8 cellular contexts compared by ENCODE assay signal in genomic region chr16:88259538-88259937, GRCh38.
A peak's percentile ranks its signal among the peaks of the same experiment; 100 is the strongest.
DNase-seq lines count a peak whose midpoint lies in the region; FAIRE-seq and TF ChIP-seq lines count a peak whose summit lies in the region.
"Not testable (repeated sequence)": the region's sequence is repeated elsewhere in the genome, so short reads cannot be mapped to it uniquely, and the experiment has no call there.

No MANE protein-coding gene starts in this region.

- not testable (repeated sequence) for H3K14ac ChIP-seq in H1 (ENCODE audit: insufficient read length); mesenchymal stem cell (ENCODE audit: low read length in 2 of 2)

- H2AFZ ChIP-seq in PC-9; astrocyte (ENCODE audit: low read depth, low read length); H1 (ENCODE audit: low read length); mesenchymal stem cell (ENCODE audit: low read depth, low read length): not testable (repeated sequence)

- not testable (repeated sequence) for H4K91ac ChIP-seq in H1 (replicated peaks; ENCODE audit: insufficient read length, low read length); mesenchymal stem cell (ENCODE audit: low read length)

- peak overlapping the region; percentile 43 to 81 (median 69) for H3K4me2 ChIP-seq in BLaER1 treated with 17β-estradiol and CSF1 and Interleukin-3, amounts not matched to agents 10 nM and 100 nM
- H3K4me2 ChIP-seq in PC-9 (peak overlapping the region; percentile 51; the same call in 1 of the 2 replicates), astrocyte (ENCODE audit: low read length) (peak overlapping the region; percentile 26), H1 (ENCODE audit: insufficient read depth in 1 of 2, low read depth in 2 of 2, low read length in 2 of 2) (peak overlapping the region; percentile 17 to 40; a peak in 3 of 4 replicates)
- H3K4me2 ChIP-seq in mesenchymal stem cell (ENCODE audit: low read length, poor library complexity, severe bottlenecking): not testable (repeated sequence)

- H3K4me3 ChIP-seq in BLaER1 treated with 17β-estradiol and CSF1 and Interleukin-3, amounts not matched to agents 10 nM and 100 nM; PC-9; astrocyte (ENCODE audit: insufficient read depth, low read depth, low read length); mesenchymal stem cell (ENCODE audit: insufficient read depth in 1 of 2, low read depth in 1 of 2, low read length in 2 of 2): not testable (repeated sequence)
- peak overlapping the region in 1 of 4 experiments; percentile 19; a peak in 1 of 8 replicates for H3K4me3 ChIP-seq in H1 (ENCODE audit: extremely low read depth in 1 of 4, insufficient read depth in 2 of 4, low read depth in 3 of 4, low read length in 4 of 4)

- not testable (repeated sequence) for H3K23me2 ChIP-seq in H1 (ENCODE audit: low read depth, low read length)

- WGBS in H1 (ENCODE audit: extremely low coverage in 1 of 2, insufficient coverage in 1 of 2, insufficient read length in 1 of 2, insufficient replicate concordance in 2 of 2, low coverage in 1 of 2, low lambda C conversion rate in 2 of 2, missing lambda C conversion rate in 1 of 2), 2 experiments: 60% methylated on average over 10 of the region's 10 CpGs; no CpG with 5 or more reads in 1 of the 2 experiments
- 83% methylated on average over 8 of the region's 10 CpGs for WGBS in mesenchymal stem cell

- BruUV-seq in PC-9 (replicated peaks; lab: Mats Ljungman, UMichigan): not testable (repeated sequence)

- not testable (repeated sequence) for H4K5ac ChIP-seq in H1 (ENCODE audit: insufficient read length, low read depth, low read length)

- not testable (repeated sequence) for TF ChIP-seq CTCF in PC-9 (conservative IDR thresholded peaks at IDR 0.05); astrocyte (IDR thresholded peaks at IDR 0.05; ENCODE audit: insufficient read depth, low read depth, low read length); H1 (IDR thresholded peaks at IDR 0.05; ENCODE audit: control extremely low read depth in 1 of 3, insufficient read depth in 1 of 3, low read depth in 1 of 3, low read length in 3 of 3); neural crest cell (conservative IDR thresholded peaks at IDR 0.05); progenitor cell of endocrine pancreas (IDR thresholded peaks at IDR 0.05; ENCODE audit: unreplicated experiment); type B pancreatic cell (conservative IDR thresholded peaks at IDR 0.05)

- not testable (repeated sequence) for H3K79me2 ChIP-seq in PC-9 (ENCODE audit: low read depth); astrocyte (ENCODE audit: insufficient read depth, low read length); H1 (ENCODE audit: control insufficient read depth in 1 of 2, insufficient read depth in 2 of 2, low read length in 2 of 2)

- H3K23ac ChIP-seq in H1 (ENCODE audit: insufficient read length); mesenchymal stem cell (ENCODE audit: low read length in 2 of 2): not testable (repeated sequence)

- H3K9me2 ChIP-seq in PC-9 (ENCODE audit: insufficient read depth): not testable (repeated sequence)

- CTCF ChIA-PET in PC-9 (lab: Charles Lee); H1 (lab: Charles Lee; ENCODE audit: partially characterized antibody): not testable (repeated sequence)

- not testable (repeated sequence) for TF ChIP-seq EP300 in H1 (IDR thresholded peaks at IDR 0.05; ENCODE audit: borderline replicate concordance in 1 of 2, low read depth in 2 of 2, low read length in 2 of 2)

- not testable (repeated sequence) for FAIRE-seq in astrocyte (lab: Jason Lieb, UNC); H1 (lab: Jason Lieb, UNC)

- H2AK5ac ChIP-seq in H1 (ENCODE audit: low read depth, low read length); mesenchymal stem cell (ENCODE audit: low read length, severe bottlenecking): not testable (repeated sequence)

- H2BK15ac ChIP-seq in H1 (ENCODE audit: low read length): not testable (repeated sequence)
- H2BK15ac ChIP-seq in mesenchymal stem cell (ENCODE audit: low read depth, poor library complexity, severe bottlenecking): peak overlapping the region; percentile 28

- not testable (repeated sequence) for H2BK12ac ChIP-seq in H1 (ENCODE audit: low read depth, low read length)
- H2BK12ac ChIP-seq in mesenchymal stem cell (ENCODE audit: low read length in 2 of 2): peak overlapping the region in 1 of 2 experiments; percentile 72

- not testable (repeated sequence) for H4K20me1 ChIP-seq in BLaER1 treated with 17β-estradiol and CSF1 and Interleukin-3, amounts not matched to agents 10 nM and 100 nM; PC-9 (ENCODE audit: insufficient read depth); astrocyte (ENCODE audit: insufficient read depth, low read length); H1 (replicated peaks in 1 of 2; ENCODE audit: control insufficient read depth in 1 of 2, insufficient read depth in 2 of 2, low read length in 2 of 2)

- H3K27ac Mint-ChIP-seq in astrocyte (ENCODE audit: unreplicated experiment): not testable (repeated sequence)
- H3K27ac Mint-ChIP-seq in neural crest cell (ENCODE audit: unreplicated experiment) (peak overlapping the region; percentile 75), progenitor cell of endocrine pancreas (peak overlapping the region; percentile 93), type B pancreatic cell (peak overlapping the region; percentile 72)

- POLR2A ChIA-PET in PC-9 (lab: Charles Lee; ENCODE audit: unreplicated experiment); H1 (lab: Charles Lee; ENCODE audit: partially characterized antibody): not testable (repeated sequence)

- not testable (repeated sequence) for DNase-seq in PC-9; astrocyte (ENCODE audit: low read depth); H1 (ENCODE audit: low read depth in 1 of 2, low spot score in 2 of 2); mesenchymal stem cell; neural crest cell (ENCODE audit: low read depth, low spot score); progenitor cell of endocrine pancreas (ENCODE audit: low spot score, unreplicated experiment); type B pancreatic cell (ENCODE audit: extremely low spot score, unreplicated experiment)

- H3K4me1 Mint-ChIP-seq in astrocyte (ENCODE audit: low read depth, unreplicated experiment): not testable (repeated sequence)
- H3K4me1 Mint-ChIP-seq in neural crest cell (peaks cover 29% of the 10 kb centered on the region), progenitor cell of endocrine pancreas (ENCODE audit: low read depth) (peaks cover 13% of the 10 kb centered on the region), type B pancreatic cell (ENCODE audit: unreplicated experiment) (peaks cover 13% of the 10 kb centered on the region)

- not testable (repeated sequence) for H3K56ac ChIP-seq in H1 (replicated peaks; ENCODE audit: insufficient read length, low read depth, low read length)

- not testable (repeated sequence) for TF ChIP-seq RAD21 in H1 (IDR thresholded peaks at IDR 0.05 in 1 of 2, conservative IDR thresholded peaks at IDR 0.05 in 1 of 2; ENCODE audit: low read depth in 2 of 2, low read length in 2 of 2)

- H3K9ac ChIP-seq in BLaER1 treated with 17β-estradiol and CSF1 and Interleukin-3, amounts not matched to agents 10 nM and 100 nM: peak overlapping the region in 3 of 11 experiments; percentile 17 to 29 (median 18); a peak in 1 of 22 replicates
- H3K9ac ChIP-seq in astrocyte (ENCODE audit: low read length); H1 (replicated peaks in 1 of 4; ENCODE audit: extremely low read depth in 1 of 4, low read depth in 3 of 4, low read length in 3 of 4); mesenchymal stem cell (ENCODE audit: low read length): not testable (repeated sequence)

- not testable (repeated sequence) for H3K27me3 Mint-ChIP-seq in astrocyte (ENCODE audit: low read depth, unreplicated experiment); neural crest cell (ENCODE audit: low read depth); type B pancreatic cell
- peaks cover 15% of the 10 kb centered on the region for H3K27me3 Mint-ChIP-seq in progenitor cell of endocrine pancreas

- H2BK20ac ChIP-seq in H1 (ENCODE audit: low read length): not testable (repeated sequence)

- not testable (repeated sequence) for TF ChIP-seq POLR2A in H1 (IDR thresholded peaks at IDR 0.05; ENCODE audit: control extremely low read depth in 1 of 2, low read depth in 2 of 2, low read length in 2 of 2)

- H3K36me3 ChIP-seq in BLaER1 treated with 17β-estradiol and CSF1 and Interleukin-3, amounts not matched to agents 10 nM and 100 nM; PC-9 (ENCODE audit: low read depth); astrocyte (ENCODE audit: insufficient read depth, low read length); H1 (ENCODE audit: control insufficient read depth in 2 of 4, insufficient read depth in 4 of 4, low read length in 3 of 4); mesenchymal stem cell (ENCODE audit: control insufficient read depth in 1 of 2, insufficient read depth in 2 of 2, low read depth in 1 of 2, low read length in 2 of 2): not testable (repeated sequence)

- not testable (repeated sequence) for H4K8ac ChIP-seq in H1 (ENCODE audit: extremely low read depth, insufficient read depth, low read length); mesenchymal stem cell (ENCODE audit: low read length)

- H3K18ac ChIP-seq in H1 (ENCODE audit: extremely low read depth, low read length): peak overlapping the region; percentile 32; the same call in 1 of the 2 replicates
- peak overlapping the region in 1 of 2 experiments; percentile 12 for H3K18ac ChIP-seq in mesenchymal stem cell (ENCODE audit: low read depth in 1 of 2, low read length in 2 of 2)

- H2BK120ac ChIP-seq in H1 (replicated peaks; ENCODE audit: low read depth, low read length); mesenchymal stem cell (ENCODE audit: low read depth, low read length): not testable (repeated sequence)

- not testable (repeated sequence) for H3K4me3 Mint-ChIP-seq in astrocyte (ENCODE audit: unreplicated experiment); progenitor cell of endocrine pancreas (ENCODE audit: low read depth)
- H3K4me3 Mint-ChIP-seq in neural crest cell: peak overlapping the region; percentile 41
- H3K4me3 Mint-ChIP-seq in type B pancreatic cell: peak overlapping the region; percentile 57

- H3K4me1 ChIP-seq in BLaER1 treated with 17β-estradiol and CSF1 and Interleukin-3, amounts not matched to agents 10 nM and 100 nM: peaks cover 36 to 55% (median 49%) of the 10 kb centered on the region in 10 experiments
- H3K4me1 ChIP-seq in PC-9 (replicated peaks; ENCODE audit: insufficient read depth): peaks cover 24% of the 10 kb centered on the region
- not testable (repeated sequence) for H3K4me1 ChIP-seq in astrocyte (ENCODE audit: insufficient read depth, low read length)
- peaks cover 0 to 15% (median 6%) of the 10 kb centered on the region in 4 experiments; a peak in 6 of 7 replicates for H3K4me1 ChIP-seq in H1 (replicated peaks in 1 of 4; ENCODE audit: control insufficient read depth in 3 of 4, insufficient read depth in 4 of 4, low read length in 3 of 4)
- H3K4me1 ChIP-seq in mesenchymal stem cell (ENCODE audit: control insufficient read depth, insufficient read depth, low read depth, low read length): peaks cover 29% of the 10 kb centered on the region

- intact Hi-C loops in PC-9 (cut with micrococcal nuclease; ENCODE audit: unreplicated experiment): not testable (repeated sequence)

- H3K4ac ChIP-seq in H1 (replicated peaks; ENCODE audit: insufficient read length, low read depth, low read length); mesenchymal stem cell (ENCODE audit: low read depth in 1 of 2, low read length in 2 of 2): not testable (repeated sequence)

- not testable (repeated sequence) for H3K36me3 Mint-ChIP-seq in astrocyte (ENCODE audit: low read depth, unreplicated experiment); neural crest cell (ENCODE audit: low read depth); progenitor cell of endocrine pancreas (ENCODE audit: insufficient read depth); type B pancreatic cell

- peaks cover 14 to 23% (median 20%) of the 10 kb centered on the region in 11 experiments; a peak in 20 of 22 replicates for H3K9me3 ChIP-seq in BLaER1 treated with 17β-estradiol and CSF1 and Interleukin-3, amounts not matched to agents 10 nM and 100 nM (replicated peaks in 1 of 11)
- H3K9me3 ChIP-seq in PC-9 (ENCODE audit: insufficient read depth, low read depth); astrocyte (ENCODE audit: insufficient read depth, low read depth, low read length); H1 (ENCODE audit: insufficient read depth in 2 of 2, low read depth in 1 of 2, low read length in 1 of 2); mesenchymal stem cell (ENCODE audit: control insufficient read depth, low read length): not testable (repeated sequence)

- H3K27ac ChIP-seq in BLaER1 treated with 17β-estradiol and CSF1 and Interleukin-3, amounts not matched to agents 10 nM and 100 nM; PC-9; astrocyte (ENCODE audit: low read depth, low read length); H1 (ENCODE audit: low read depth, low read length); mesenchymal stem cell (ENCODE audit: low read length, poor library complexity, severe bottlenecking): not testable (repeated sequence)

- peaks cover 14% of the 10 kb centered on the region for H3K9me3 Mint-ChIP-seq in astrocyte (ENCODE audit: unreplicated experiment)
- not testable (repeated sequence) for H3K9me3 Mint-ChIP-seq in neural crest cell
- peaks cover 13% of the 10 kb centered on the region for H3K9me3 Mint-ChIP-seq in progenitor cell of endocrine pancreas (ENCODE audit: low read depth)
- H3K9me3 Mint-ChIP-seq in type B pancreatic cell: peaks cover 12% of the 10 kb centered on the region

- peaks cover 22 to 41% (median 28%) of the 10 kb centered on the region in 11 experiments for H3K27me3 ChIP-seq in BLaER1 treated with 17β-estradiol and CSF1 and Interleukin-3, amounts not matched to agents 10 nM and 100 nM
- H3K27me3 ChIP-seq in PC-9 (ENCODE audit: insufficient read depth, low read depth); astrocyte (ENCODE audit: insufficient read depth, low read length); H1 (replicated peaks in 1 of 4; ENCODE audit: control insufficient read depth in 3 of 4, extremely low read depth in 1 of 4, insufficient read depth in 3 of 4, low read length in 3 of 4); mesenchymal stem cell (ENCODE audit: control insufficient read depth in 1 of 2, insufficient read depth in 1 of 2, low read length in 2 of 2): not testable (repeated sequence)

- H2BK5ac ChIP-seq in H1 (ENCODE audit: low read depth, low read length); mesenchymal stem cell (ENCODE audit: low read depth, low read length, poor library complexity, severe bottlenecking): not testable (repeated sequence)

- H3K79me1 ChIP-seq in H1 (ENCODE audit: low read depth, low read length); mesenchymal stem cell (replicated peaks; ENCODE audit: low read length, poor library complexity, severe bottlenecking): not testable (repeated sequence)

- H3F3A ChIP-seq in PC-9 (ENCODE audit: insufficient read depth, low read depth): not testable (repeated sequence)
